7 cellular contexts compared by ENCODE assay signal in genomic region chr18:56651771-56652092, GRCh38. TPM values are rescaled to one million over a fixed set of nuclear protein-coding genes. Genes with fewer than 3 reads are reported as not detected.
A peak's percentile ranks its signal among the peaks of the same experiment; 100 is the strongest.
DNase-seq lines count a peak whose midpoint lies in the region; ATAC-seq and TF ChIP-seq lines count a peak whose summit lies in the region.

No MANE protein-coding gene starts in this region.

- no peak for ATAC-seq in activated CD8-positive, alpha-beta T cell treated with anti-CD3 and anti-CD28 coated beads for 36 hours
- no peak for ATAC-seq in stimulated activated naive CD8-positive, alpha-beta T cell treated with anti-CD3 and anti-CD28 coated beads, Interleukin-15, amount 100 ng/mL, for 72 hours
- ATAC-seq in HG03159 (IDR thresholded peaks at IDR 0.05; ENCODE audit: unreplicated experiment) = no peak
- no peak for ATAC-seq in HG02588 (IDR thresholded peaks at IDR 0.05; ENCODE audit: unreplicated experiment)

- H3K27me3 ChIP-seq in iPS-15b (ENCODE audit: control insufficient read depth, insufficient read depth, low read length) = no peaks in the 10 kb centered on the region

- peak overlapping the region; percentile 83 for H3K27ac Mint-ChIP-seq in HFFc6
- H3K27ac Mint-ChIP-seq in activated CD8-positive, alpha-beta T cell treated with anti-CD3 and anti-CD28 coated beads for 36 hours = peak overlapping the region; percentile 97
- H3K27ac Mint-ChIP-seq in stimulated activated naive CD8-positive, alpha-beta T cell treated with anti-CD3 and anti-CD28 coated beads, Interleukin-15, amount 100 ng/mL, for 72 hours = peak overlapping the region; percentile 95 to 97

- H3K9ac ChIP-seq in iPS-15b (ENCODE audit: low read depth, low read length) = no peak overlapping the region

- DNase-seq in HFFc6 = no peak
- no peak for DNase-seq in activated CD8-positive, alpha-beta T cell treated with anti-CD3 and anti-CD28 coated beads for 36 hours
- no peak for DNase-seq in stimulated activated naive CD8-positive, alpha-beta T cell treated with anti-CD3 and anti-CD28 coated beads, Interleukin-15, amount 100 ng/mL, for 72 hours
- DNase-seq in HUDEP-2 (lab: John Stamatoyannopoulos, UW; ENCODE audit: unreplicated experiment in 76 of 76) = no peak

- H3K9me3 ChIP-seq in iPS-15b (ENCODE audit: control insufficient read depth, insufficient read depth, low read length) = no peaks in the 10 kb centered on the region

- no peaks in the 10 kb centered on the region for H3K27me3 Mint-ChIP-seq in HFFc6 (ENCODE audit: insufficient read depth)
- no peaks in the 10 kb centered on the region for H3K27me3 Mint-ChIP-seq in activated CD8-positive, alpha-beta T cell treated with anti-CD3 and anti-CD28 coated beads for 36 hours
- no peaks in the 10 kb centered on the region for H3K27me3 Mint-ChIP-seq in stimulated activated naive CD8-positive, alpha-beta T cell treated with anti-CD3 and anti-CD28 coated beads, Interleukin-15, amount 100 ng/mL, for 72 hours

- intact Hi-C loops in activated CD8-positive, alpha-beta T cell treated with anti-CD3 and anti-CD28 coated beads for 36 hours (cut with micrococcal nuclease) = no loop called here

- H3K4me3 ChIP-seq in iPS-15b (ENCODE audit: low read depth, low read length) = peak overlapping the region; percentile 94

- POLR2A ChIA-PET in activated CD8-positive, alpha-beta T cell treated with anti-CD3 and anti-CD28 coated beads for 36 hours (lab: Charles Lee) = interaction anchor here (0.6 to 6.2 kb wide), 5 partner anchors 8 to 929 kb away, joined by 3 to 29 read pairs (median 4); partner anchors contain the start of gene TXNL1

- peaks cover 29% of the 10 kb centered on the region for H3K4me1 Mint-ChIP-seq in HFFc6 (ENCODE audit: low read depth)
- peaks cover 47% of the 10 kb centered on the region for H3K4me1 Mint-ChIP-seq in activated CD8-positive, alpha-beta T cell treated with anti-CD3 and anti-CD28 coated beads for 36 hours (ENCODE audit: low read depth)
- H3K4me1 Mint-ChIP-seq in stimulated activated naive CD8-positive, alpha-beta T cell treated with anti-CD3 and anti-CD28 coated beads, Interleukin-15, amount 100 ng/mL, for 72 hours = peaks cover 49% of the 10 kb centered on the region

- H3K36me3 ChIP-seq in iPS-15b (ENCODE audit: control insufficient read depth, insufficient read depth, low read length) = no peaks in the 10 kb centered on the region

- CTCF ChIA-PET in activated CD8-positive, alpha-beta T cell treated with anti-CD3 and anti-CD28 coated beads for 36 hours (lab: Charles Lee) = interaction anchor here (0.9 to 3.1 kb wide), 5 partner anchors 9 to 910 kb away, joined by 3 to 12 read pairs (median 4); no protein-coding TSS in a partner anchor

- no peak for TF ChIP-seq CTCF in HFFc6 (IDR thresholded peaks at IDR 0.05)
- TF ChIP-seq CTCF in activated CD8-positive, alpha-beta T cell treated with anti-CD3 and anti-CD28 coated beads for 36 hours (IDR thresholded peaks at IDR 0.05) = no peak

- H3K4me3 Mint-ChIP-seq in HFFc6 = peak overlapping the region; percentile 89
- H3K4me3 Mint-ChIP-seq in activated CD8-positive, alpha-beta T cell treated with anti-CD3 and anti-CD28 coated beads for 36 hours = peak overlapping the region; percentile 98
- peak overlapping the region; percentile 87 to 98 for H3K4me3 Mint-ChIP-seq in stimulated activated naive CD8-positive, alpha-beta T cell treated with anti-CD3 and anti-CD28 coated beads, Interleukin-15, amount 100 ng/mL, for 72 hours

- 0 out of 2 replicates have a peak, but pooled peaks cover 4% of the 10 kb centered on the region for H3K36me3 Mint-ChIP-seq in HFFc6 (ENCODE audit: low read depth)
- peaks cover 15% of the 10 kb centered on the region for H3K36me3 Mint-ChIP-seq in activated CD8-positive, alpha-beta T cell treated with anti-CD3 and anti-CD28 coated beads for 36 hours (ENCODE audit: low read depth)

- H3K9me3 Mint-ChIP-seq in HFFc6 = no peaks in the 10 kb centered on the region
- peaks cover 2% of the 10 kb centered on the region for H3K9me3 Mint-ChIP-seq in activated CD8-positive, alpha-beta T cell treated with anti-CD3 and anti-CD28 coated beads for 36 hours
- H3K9me3 Mint-ChIP-seq in stimulated activated naive CD8-positive, alpha-beta T cell treated with anti-CD3 and anti-CD28 coated beads, Interleukin-15, amount 100 ng/mL, for 72 hours = peaks cover 5 to 7% of the 10 kb centered on the region in 2 donors

- H3K4me1 ChIP-seq in iPS-15b (ENCODE audit: control insufficient read depth, insufficient read depth, low read length) = no peaks in the 10 kb centered on the region

RNA-seq across cellular contexts. Expression of gene WDR7, which starts 0.6 kb away (rescaled TPM):
- 10 to 100 TPM; 14.0 to 19.7 (median 16.6) TPM for total RNA-seq in HFFc6 (2021; fragmentation: NEBNext Ultra II Directional; extraction: Animal tissue kit (Norgen Biotek cat#: 25700))
- 10 to 100 TPM; 16.0 to 19.0 TPM for total RNA-seq in activated CD8-positive, alpha-beta T cell treated with anti-CD3 and anti-CD28 coated beads for 36 hours

RNA-seq across cellular contexts. Expression of gene TXNL1, which starts 13.3 kb away (rescaled TPM):
- 10 to 100 TPM; 73.5 to 85.5 (median 80.8) TPM for total RNA-seq in HFFc6 (2021; fragmentation: NEBNext Ultra II Directional; extraction: Animal tissue kit (Norgen Biotek cat#: 25700))
- 10 to 100 TPM; 72.8 to 74.5 TPM for total RNA-seq in activated CD8-positive, alpha-beta T cell treated with anti-CD3 and anti-CD28 coated beads for 36 hours
